In the genomic region with DNA sequence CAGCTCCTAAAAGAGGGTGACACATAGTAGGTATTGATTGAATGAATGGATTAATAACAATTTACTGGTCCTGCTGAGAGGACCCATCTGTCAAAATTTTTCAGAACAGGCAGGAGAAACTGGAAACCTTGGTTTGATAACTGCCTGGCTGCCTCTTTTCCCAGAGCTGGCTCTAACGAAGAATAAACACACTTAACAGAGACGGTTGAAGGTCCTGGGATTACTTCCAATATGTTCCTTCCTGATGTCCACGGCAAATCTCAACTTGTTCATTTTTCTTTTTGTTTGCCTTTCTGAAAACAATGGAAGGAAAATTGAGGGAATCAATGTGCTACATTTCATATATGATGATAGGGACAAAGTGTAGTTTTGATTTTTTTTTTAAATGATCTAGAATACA, we compare ENCODE assay signal across 15 cellular contexts.
"Had no signal": no experiment of that assay in that cellular context is flagged by ENCODE, and none has a peak within 500 bp of the region (broad histone marks: within the 10 kb centered on the region; RNA-seq: fewer than 3 reads in every experiment).

No MANE protein-coding gene starts in this region.

- H3K9me3 ChIP-seq: left ventricle myocardium inferior, lower lobe of right lung, ovary had no signal

- H3K4me1 ChIP-seq: foreskin keratinocyte, left ventricle myocardium inferior had no signal

- H3K27me3 ChIP-seq: ovary had no signal

- H3K36me3 ChIP-seq: left ventricle myocardium inferior, lower lobe of right lung, ovary had no signal

- DNase-seq: effector CD4-positive, alpha-beta T cell; endodermal cell; erythroblast; foreskin keratinocyte; immature natural killer cell; kidney; left cardiac atrium; left ventricle myocardium inferior; lower lobe of right lung; natural killer cell; ovary; right cardiac atrium; small intestine; stimulated activated CD4-positive, alpha-beta T cell treated with anti-CD3 and anti-CD28 coated beads, Interleukin-2, amount 100 ng/mL, for 48 hours; stimulated activated naive CD4-positive, alpha-beta T cell treated with Interleukin-2 at 50 U/mL for 16 hours had no signal

- H3K27ac ChIP-seq: foreskin keratinocyte, left ventricle myocardium inferior, lower lobe of right lung had no signal

- ATAC-seq: foreskin keratinocyte, left cardiac atrium, lower lobe of right lung, natural killer cell, right cardiac atrium had no signal

- H3K4me3 ChIP-seq: left ventricle myocardium inferior, lower lobe of right lung, ovary had no signal
